In genomic region chr15:55999635-56000034, GRCh38 we compare ENCODE assay signal across 15 cellular contexts. TPM values are rescaled to one million over a fixed set of nuclear protein-coding genes. Genes with fewer than 3 reads are reported as not detected.
DNase-seq lines count a peak whose midpoint lies in the region; ATAC-seq and TF ChIP-seq lines count a peak whose summit lies in the region.
"Had no signal": no experiment of that assay in that cellular context is flagged by ENCODE, and none has a peak within 500 bp of the region (broad histone marks: within the 10 kb centered on the region; RNA-seq: fewer than 3 reads in every experiment).

No MANE protein-coding gene starts in this region.

- H4K20me1 ChIP-seq in PC-3 (ENCODE audit: low read length): no peaks in the 10 kb centered on the region
- no peaks in the 10 kb centered on the region for H4K20me1 ChIP-seq in smooth muscle cell (ENCODE audit: low read depth)

- H3K9me3 ChIP-seq in PC-3 (ENCODE audit: low read length): no peaks in the 10 kb centered on the region
- H3K9me3 ChIP-seq in smooth muscle cell (replicated peaks; ENCODE audit: low read depth): no peaks in the 10 kb centered on the region

- peaks cover 35% of the 10 kb centered on the region for H3K4me1 ChIP-seq in PC-3 (ENCODE audit: insufficient read depth, low read length)
- H3K4me1 ChIP-seq in smooth muscle cell (ENCODE audit: low read depth): no peaks in the 10 kb centered on the region

- H3K4me3 ChIP-seq in PC-3 (ENCODE audit: low read length): no peak overlapping the region
- no peak overlapping the region for H3K4me3 ChIP-seq in smooth muscle cell

- H3K79me2 ChIP-seq in PC-3 (ENCODE audit: low read length) (no peaks in the 10 kb centered on the region), smooth muscle cell (ENCODE audit: low read depth) (no peaks in the 10 kb centered on the region)

- DNase-seq in ELR (ENCODE audit: low read depth): peak; percentile 33
- peak; percentile 59 for DNase-seq in PC-3
- DNase-seq in smooth muscle cell (lab: John Stamatoyannopoulos, UW; ENCODE audit: unreplicated experiment): no peak
- DNase-seq in AG08395 (ENCODE audit: low spot score): no peak
- DNase-seq in activated naive CD4-positive, alpha-beta T cell treated with Interleukin-2 at 50 U/mL for 16 hours: no peak
- no peak for DNase-seq in activated gamma-delta T cell (lab: John Stamatoyannopoulos, UW)
- DNase-seq: HCEC 1CT, Karpas-422, NCI-H1417, NCI-H187 treated with DMSO at 0.1 percent for 48 hours, NCI-H446 treated with DMSO at 0.1 percent for 48 hours had no signal

- no TSS peak for BruUV-seq in PC-3 (replicated peaks; lab: Mats Ljungman, UMichigan)

- intact Hi-C loops in PC-3 (cut with micrococcal nuclease): no loop called here

- H3K27me3 ChIP-seq in PC-3 (ENCODE audit: low read length): no peaks in the 10 kb centered on the region
- no peaks in the 10 kb centered on the region for H3K27me3 ChIP-seq in smooth muscle cell (ENCODE audit: low read depth)

- WGBS in smooth muscle cell (ENCODE audit: low lambda C conversion rate): 60% methylated on average over 1 of the region's 1 CpG

- H3K9ac ChIP-seq in PC-3 (ENCODE audit: low read length) (no peak overlapping the region), smooth muscle cell (ENCODE audit: low read depth) (no peak overlapping the region)

- H3F3A ChIP-seq in PC-3 (ENCODE audit: low read length, unreplicated experiment) (no peaks in the 10 kb centered on the region), smooth muscle cell (ENCODE audit: low read depth) (no peaks in the 10 kb centered on the region)

- TF ChIP-seq CTCF in PC-3 (conservative IDR thresholded peaks at IDR 0.05; ENCODE audit: low read depth, low read length) (no peak), smooth muscle cell (IDR thresholded peaks at IDR 0.05; ENCODE audit: borderline replicate concordance, insufficient read depth, poor library complexity, severe bottlenecking) (no peak)

- H3K4me2 ChIP-seq in PC-3 (ENCODE audit: low read length) (peak overlapping the region; percentile 51), smooth muscle cell (no peak overlapping the region)

- ATAC-seq in PC-3: peak; percentile 84
- peak; percentile 84 for ATAC-seq in esophagus mucosa
- no peak for ATAC-seq in HG02840 (IDR thresholded peaks at IDR 0.05; ENCODE audit: low FRiP score, unreplicated experiment)

- H2AFZ ChIP-seq in PC-3 (ENCODE audit: low read length) (no peak overlapping the region), smooth muscle cell (ENCODE audit: low read depth) (no peak overlapping the region)

- CTCF ChIA-PET in PC-3 (lab: Charles Lee): no interaction called here

- POLR2A ChIA-PET in PC-3 (lab: Charles Lee; ENCODE audit: unreplicated experiment): no interaction called here

- no peaks in the 10 kb centered on the region for H3K9me2 ChIP-seq in PC-3 (replicated peaks; ENCODE audit: low read length)

- no peak overlapping the region for H3K27ac ChIP-seq in PC-3 (ENCODE audit: low read length)
- peak overlapping the region; percentile 56 for H3K27ac ChIP-seq in smooth muscle cell (ENCODE audit: low read depth)
- H3K27ac ChIP-seq: C4-2B, HL-60 had no signal

- H3K36me3 ChIP-seq in PC-3 (ENCODE audit: low read depth, low read length) (no peaks in the 10 kb centered on the region), smooth muscle cell (ENCODE audit: low read depth) (no peaks in the 10 kb centered on the region)

RNA-seq across cellular contexts. Expression of gene NEDD4, which starts 6.2 kb away (rescaled TPM):
- total RNA-seq in PC-3 (2014; rRNA removed): 7.5 and 9.6 TPM in 2 replicates
- 9.3 TPM for total RNA-seq in esophagus mucosa
- 34.5 and 39.4 TPM in 2 replicates for total RNA-seq in smooth muscle cell
- polyA plus RNA-seq in smooth muscle cell: 6.6 and 7.3 TPM in 2 replicates

Comparison
In these comparisons a context has a peak if more than half of its experiments do, and no peak if none do; other contexts are left out.
1. DNase-seq: peak in ELR (single experiment) and PC-3 (single experiment); none in smooth muscle cell (single experiment), AG08395 (single experiment), activated naive CD4-positive, alpha-beta T cell treated with Interleukin-2 at 50 U/mL for 16 hours (single experiment) and activated gamma-delta T cell (single experiment).